In the genomic region with DNA sequence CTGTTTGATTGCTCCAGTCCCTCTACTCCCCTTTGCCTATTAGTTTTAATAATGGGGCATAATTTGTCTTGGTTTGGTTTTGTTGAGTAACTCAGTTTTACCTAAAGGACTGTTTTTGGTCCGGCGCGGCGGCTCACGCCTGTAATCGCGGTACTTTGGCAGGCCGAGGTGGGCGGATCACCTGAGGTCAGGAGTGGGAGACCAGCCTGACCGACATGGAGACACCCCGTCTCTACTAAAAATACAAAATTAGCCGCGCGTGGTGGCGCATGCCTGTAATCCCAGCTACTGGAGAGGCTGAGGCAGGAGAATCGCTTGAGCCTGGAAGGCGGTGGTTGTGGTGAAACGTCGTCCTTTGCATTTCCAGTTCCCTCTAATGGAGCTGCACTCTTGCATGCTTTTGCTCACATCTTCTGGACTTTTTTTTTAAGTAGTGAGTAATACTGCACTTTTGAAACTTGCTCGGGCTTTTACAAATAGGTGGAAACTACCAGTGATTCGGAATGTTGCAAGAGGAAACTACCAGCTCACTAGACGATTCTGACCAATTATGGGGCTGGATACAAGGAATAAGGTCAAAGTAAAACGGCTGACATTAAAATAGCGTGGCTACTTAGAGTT, we compare ENCODE assay signal across 8 cellular contexts. TPM values are rescaled to one million over a fixed set of nuclear protein-coding genes. Genes with fewer than 3 reads are reported as not detected.
DNase-seq lines count a peak whose midpoint lies in the region; ATAC-seq and TF ChIP-seq lines count a peak whose summit lies in the region.

No MANE protein-coding gene starts in this region.

- intact Hi-C loops in activated CD4-positive, alpha-beta memory T cell treated with anti-CD3 and anti-CD28 coated beads for 36 hours (cut with micrococcal nuclease), result loop anchor here (1.0 to 2.0 kb wide), 9 partner anchors 28 to 173 kb away; partner anchors contain the start of genes CANX, HNRNPH1 and MRNIP
- intact Hi-C loops in prostate gland (cut with DNase I), result loop anchor here (2.0 kb wide), 2 partner anchors 33 to 53 kb away; partner anchors contain the start of gene CANX

- POLR2A ChIA-PET in activated CD4-positive, alpha-beta memory T cell treated with anti-CD3 and anti-CD28 coated beads for 36 hours (lab: Charles Lee), result interaction anchor here (0.8 to 4.5 kb wide), 10 partner anchors 27 to 181 kb away, joined by 3 to 28 read pairs (median 4); partner anchors contain the start of genes HNRNPH1 and RUFY1

- H3K4me1 Mint-ChIP-seq in activated CD4-positive, alpha-beta memory T cell treated with anti-CD3 and anti-CD28 coated beads for 36 hours (ENCODE audit: low read depth), result peaks cover 36% of the 10 kb centered on the region

- peak overlapping the region; percentile 92 to 97 for H3K27ac ChIP-seq in prostate gland

- TF ChIP-seq CTCF in fibroblast of pulmonary artery (IDR thresholded peaks at IDR 0.05; ENCODE audit: low read length, missing control alignments) (no peak), prostate gland (IDR thresholded peaks at IDR 0.05) (no peak)

- CTCF ChIA-PET in activated CD4-positive, alpha-beta memory T cell treated with anti-CD3 and anti-CD28 coated beads for 36 hours (lab: Charles Lee), result interaction anchor here (0.6 to 9.7 kb wide), 8 partner anchors 11 to 238 kb away, joined by 3 to 61 read pairs (median 5); partner anchors contain the start of gene HNRNPH1

- DNase-seq in EH (ENCODE audit: low read depth) (peak; percentile 81), HT-29 (ENCODE audit: low spot score) (peak; percentile 54), fibroblast of pulmonary artery (ENCODE audit: low read depth) (peak; percentile 93), prostate gland (ENCODE audit: low spot score) (no peak), midbrain (lab: John Stamatoyannopoulos, UW) (no peak), medulla oblongata (ENCODE audit: extremely low spot score) (no peak)
- DNase-seq in activated CD4-positive, alpha-beta memory T cell treated with anti-CD3 and anti-CD28 coated beads for 36 hours, result peak; percentile 52

- peak overlapping the region; percentile 70 for H3K4me3 Mint-ChIP-seq in activated CD4-positive, alpha-beta memory T cell treated with anti-CD3 and anti-CD28 coated beads for 36 hours

- no peaks in the 10 kb centered on the region for H3K27me3 Mint-ChIP-seq in activated CD4-positive, alpha-beta memory T cell treated with anti-CD3 and anti-CD28 coated beads for 36 hours

- H3K27ac Mint-ChIP-seq in activated CD4-positive, alpha-beta memory T cell treated with anti-CD3 and anti-CD28 coated beads for 36 hours, result peak overlapping the region; percentile 90

- H3K4me3 ChIP-seq in fibroblast of pulmonary artery (replicated peaks; ENCODE audit: low read depth, low read length) (peak overlapping the region; percentile 42), prostate gland (peak overlapping the region; percentile 92 to 99)

- ATAC-seq in GM21529 (IDR thresholded peaks at IDR 0.05; ENCODE audit: unreplicated experiment), result peak; percentile 16

- no peak for TF ChIP-seq POLR2A in prostate gland (IDR thresholded peaks at IDR 0.05)

- no peaks in the 10 kb centered on the region for H3K4me1 ChIP-seq in prostate gland (replicated peaks)

- H3K9me3 Mint-ChIP-seq in activated CD4-positive, alpha-beta memory T cell treated with anti-CD3 and anti-CD28 coated beads for 36 hours, result no peaks in the 10 kb centered on the region

- H3K36me3 ChIP-seq in prostate gland, result peaks cover 0 to 6% of the 10 kb centered on the region in 2 donors

- no peaks in the 10 kb centered on the region for H3K27me3 ChIP-seq in prostate gland (replicated peaks; ENCODE audit: insufficient read depth)

- H3K9me3 ChIP-seq in prostate gland, result no peaks in the 10 kb centered on the region

- 71% methylated on average over 24 of the region's 24 CpGs for WGBS in prostate gland

- H3K36me3 Mint-ChIP-seq in activated CD4-positive, alpha-beta memory T cell treated with anti-CD3 and anti-CD28 coated beads for 36 hours, result peaks cover 40% of the 10 kb centered on the region

RNA-seq across cellular contexts. Expression of gene MAML1, which starts 0.7 kb away (rescaled TPM):
- total RNA-seq in HT-29 (2014; rRNA removed; shearing (Covaris generic)), result 15.4 and 30.0 TPM in 2 replicates
- total RNA-seq in activated CD4-positive, alpha-beta memory T cell treated with anti-CD3 and anti-CD28 coated beads for 36 hours, result 10 to 100 TPM; 20.3 to 22.2 TPM
- 10 to 100 TPM; 33.9 to 54.7 TPM for total RNA-seq in prostate gland

RNA-seq across cellular contexts. Expression of gene CANX, which starts 33.1 kb away (rescaled TPM):
- 239 and 260 TPM in 2 replicates for total RNA-seq in HT-29 (2014; rRNA removed; shearing (Covaris generic))
- 100 to 1,000 TPM; 531 to 534 TPM for total RNA-seq in activated CD4-positive, alpha-beta memory T cell treated with anti-CD3 and anti-CD28 coated beads for 36 hours
- total RNA-seq in prostate gland, result 100 to 1,000 TPM; 341 to 468 TPM

RNA-seq across cellular contexts. Expression of gene CBY3, which starts 51.1 kb away (rescaled TPM):
- not detected in 2 replicates for total RNA-seq in HT-29 (2014; rRNA removed; shearing (Covaris generic))
- total RNA-seq in activated CD4-positive, alpha-beta memory T cell treated with anti-CD3 and anti-CD28 coated beads for 36 hours, result under 1 TPM; 0.61 to 0.67 TPM
- total RNA-seq in prostate gland, result 1 to 10 TPM in 1 of 2 donors, not detected in 1; 5.0 TPM

Comparison
In these comparisons a context has a peak if more than half of its experiments do, and no peak if none do; other contexts are left out.
1. DNase-seq: peak in EH (single experiment), HT-29 (single experiment), activated CD4-positive, alpha-beta memory T cell treated with anti-CD3 and anti-CD28 coated beads for 36 hours (single experiment) and fibroblast of pulmonary artery (single experiment); none in prostate gland (single experiment), midbrain (single experiment) and medulla oblongata (single experiment).